In genomic region chr19:16536130-16536529, GRCh38 we compare ENCODE assay signal across 26 cellular contexts. TPM values are rescaled to one million over a fixed set of nuclear protein-coding genes. Genes with fewer than 3 reads are reported as not detected.
DNase-seq lines count a peak whose midpoint lies in the region; ATAC-seq, FAIRE-seq and TF ChIP-seq lines count a peak whose summit lies in the region.
"Had no signal": no experiment of that assay in that cellular context is flagged by ENCODE, and none has a peak within 500 bp of the region (broad histone marks: within the 10 kb centered on the region; RNA-seq: fewer than 3 reads in every experiment).

No MANE protein-coding gene starts in this region.

- H3K18ac ChIP-seq in neuronal stem cell (ENCODE audit: low read length) = no peak overlapping the region

- intact Hi-C loops in activated CD4-positive, alpha-beta T cell treated with anti-CD3 and anti-CD28 coated beads for 36 hours (cut with DNase I, micrococcal nuclease) = no loop called here

- no peak overlapping the region for H3K9ac ChIP-seq in astrocyte (ENCODE audit: low read length)
- peak overlapping the region; percentile 55 for H3K9ac ChIP-seq in neuronal stem cell (ENCODE audit: low read depth, low read length, poor library complexity)

- no peak overlapping the region for H4K91ac ChIP-seq in neuronal stem cell (ENCODE audit: low read depth, low read length, poor library complexity)

- peak overlapping the region; percentile 41 for H3K27ac Mint-ChIP-seq in astrocyte (ENCODE audit: unreplicated experiment)
- H3K27ac Mint-ChIP-seq in activated CD4-positive, alpha-beta T cell treated with anti-CD3 and anti-CD28 coated beads for 36 hours = no peak overlapping the region
- H3K27ac Mint-ChIP-seq: CD8-positive, alpha-beta memory T cell had no signal

- H3K4me3 ChIP-seq in astrocyte (ENCODE audit: insufficient read depth, low read depth, low read length) (no peak overlapping the region), neuronal stem cell (ENCODE audit: low read length in 2 of 2) (no peak overlapping the region)
- H3K4me3 ChIP-seq: BLaER1 treated with 17β-estradiol and CSF1 and Interleukin-3, amounts not matched to agents 10 nM and 100 nM had no signal

- H4K20me1 ChIP-seq in astrocyte (ENCODE audit: insufficient read depth, low read length) = peaks cover 79% of the 10 kb centered on the region

- peak overlapping the region; percentile 43 for H3K23ac ChIP-seq in neuronal stem cell (ENCODE audit: low read depth, low read length, poor library complexity)

- no peak overlapping the region for H3K27ac ChIP-seq in astrocyte (ENCODE audit: low read depth, low read length)
- H3K27ac ChIP-seq in neuronal stem cell (replicated peaks; ENCODE audit: low read length) = no peak overlapping the region
- H3K27ac ChIP-seq in caudate nucleus (ENCODE audit: low read depth, low read length) = no peak overlapping the region
- H3K27ac ChIP-seq: BLaER1 treated with 17β-estradiol and CSF1 and Interleukin-3, amounts not matched to agents 10 nM and 100 nM; HL-60 had no signal

- CTCF ChIA-PET in activated CD4-positive, alpha-beta T cell treated with anti-CD3 and anti-CD28 coated beads for 36 hours (lab: Charles Lee) = no interaction called here

- H2BK12ac ChIP-seq in neuronal stem cell (ENCODE audit: low read length) = no peak overlapping the region

- POLR2A ChIA-PET in activated CD4-positive, alpha-beta T cell treated with anti-CD3 and anti-CD28 coated beads for 36 hours (lab: Charles Lee) = no interaction called here

- no CpG with 5 or more reads among the region's 9 CpGs for WGBS in neuronal stem cell (ENCODE audit: extremely low coverage in 2 of 2, insufficient read length in 2 of 2, insufficient replicate concordance in 1 of 2), 2 donors

- H3K36me3 ChIP-seq in astrocyte (ENCODE audit: insufficient read depth, low read length) = peaks cover 13% of the 10 kb centered on the region
- peaks cover 53 to 95% of the 10 kb centered on the region in 2 donors for H3K36me3 ChIP-seq in neuronal stem cell (replicated peaks in 1 of 2; ENCODE audit: control insufficient read depth in 2 of 2, insufficient read depth in 2 of 2, low read length in 2 of 2)

- H3K4me1 Mint-ChIP-seq in astrocyte (ENCODE audit: low read depth, unreplicated experiment) = peaks cover 1% of the 10 kb centered on the region
- H3K4me1 Mint-ChIP-seq in activated CD4-positive, alpha-beta T cell treated with anti-CD3 and anti-CD28 coated beads for 36 hours = peaks cover 36% of the 10 kb centered on the region

- DNase-seq in AG08396 (ENCODE audit: low spot score) = peak; percentile 8
- DNase-seq in GM20000 (ENCODE audit: low spot score) = peak; percentile 32
- no peak for DNase-seq in astrocyte (ENCODE audit: low read depth)
- no peak for DNase-seq in neuronal stem cell (ENCODE audit: low spot score)
- no peak for DNase-seq in activated CD4-positive, alpha-beta T cell treated with anti-CD3 and anti-CD28 coated beads for 36 hours
- DNase-seq in caudate nucleus (lab: John Stamatoyannopoulos, UW) = no peak
- DNase-seq: ACHN; Calu3; CD8-positive, alpha-beta memory T cell; KBM-7; MM.1S; NCI-H1092; NCI-H1436; NCI-H1930; NCI-H226; NCI-H524; OCI-M1 had no signal

- H3K79me1 ChIP-seq in neuronal stem cell (ENCODE audit: low read depth, low read length) = peaks cover 29% of the 10 kb centered on the region

- H3K4me2 ChIP-seq in astrocyte (ENCODE audit: low read length) (no peak overlapping the region), neuronal stem cell (ENCODE audit: insufficient read depth, low read length, poor library complexity, severe bottlenecking) (no peak overlapping the region)
- H3K4me2 ChIP-seq: BLaER1 treated with 17β-estradiol and CSF1 and Interleukin-3, amounts not matched to agents 10 nM and 100 nM had no signal

- H3K27me3 ChIP-seq in astrocyte (ENCODE audit: insufficient read depth, low read length) (no peaks in the 10 kb centered on the region), neuronal stem cell (ENCODE audit: control insufficient read depth in 3 of 3, insufficient read depth in 3 of 3, low read depth in 1 of 3, low read length in 3 of 3) (no peaks in the 10 kb centered on the region)
- H3K27me3 ChIP-seq: BLaER1 treated with 17β-estradiol and CSF1 and Interleukin-3, amounts not matched to agents 10 nM and 100 nM had no signal

- ATAC-seq in GM21515 (IDR thresholded peaks at IDR 0.05; ENCODE audit: unreplicated experiment) (no peak), GM18519 (IDR thresholded peaks at IDR 0.05; ENCODE audit: low FRiP score, unreplicated experiment) (no peak)
- ATAC-seq in activated CD4-positive, alpha-beta T cell treated with anti-CD3 and anti-CD28 coated beads for 36 hours = no peak
- ATAC-seq: Right ventricle myocardium inferior had no signal

- H2BK15ac ChIP-seq in neuronal stem cell (ENCODE audit: low read length) = no peak overlapping the region

- no peak overlapping the region for H3K14ac ChIP-seq in neuronal stem cell (ENCODE audit: low read length)

- H3K4me1 ChIP-seq in astrocyte (ENCODE audit: insufficient read depth, low read length) (peaks cover 4% of the 10 kb centered on the region), neuronal stem cell (ENCODE audit: control insufficient read depth in 2 of 2, insufficient read depth in 1 of 2, low read depth in 1 of 2, low read length in 2 of 2) (no peaks in the 10 kb centered on the region)

- TF ChIP-seq CTCF in GM20000 (IDR thresholded peaks at IDR 0.05; ENCODE audit: extremely low read depth, missing control alignments) = no peak
- no peak for TF ChIP-seq CTCF in astrocyte (IDR thresholded peaks at IDR 0.05; ENCODE audit: insufficient read depth, low read depth, low read length)

- H3K9me3 ChIP-seq in astrocyte (ENCODE audit: insufficient read depth, low read depth, low read length) (no peaks in the 10 kb centered on the region), neuronal stem cell (replicated peaks in 1 of 2; ENCODE audit: control insufficient read depth in 2 of 2, insufficient read depth in 1 of 2, low read depth in 1 of 2, low read length in 2 of 2) (peaks cover 0 to 2% of the 10 kb centered on the region in 2 donors)
- H3K9me3 ChIP-seq: BLaER1 treated with 17β-estradiol and CSF1 and Interleukin-3, amounts not matched to agents 10 nM and 100 nM had no signal

- no peak overlapping the region for H2BK5ac ChIP-seq in neuronal stem cell (ENCODE audit: low read length)

- H4K8ac ChIP-seq in neuronal stem cell (ENCODE audit: low read depth, low read length) = no peak overlapping the region

- H2AFZ ChIP-seq in astrocyte (ENCODE audit: low read depth, low read length) (no peak overlapping the region), neuronal stem cell (ENCODE audit: low read length) (no peak overlapping the region)

- H3K4ac ChIP-seq in neuronal stem cell (ENCODE audit: low read length) = no peak overlapping the region

- no peak overlapping the region for H3K4me3 Mint-ChIP-seq in astrocyte (ENCODE audit: unreplicated experiment)
- no peak overlapping the region for H3K4me3 Mint-ChIP-seq in activated CD4-positive, alpha-beta T cell treated with anti-CD3 and anti-CD28 coated beads for 36 hours
- H3K4me3 Mint-ChIP-seq: CD8-positive, alpha-beta memory T cell had no signal

- no peak overlapping the region for H2AK5ac ChIP-seq in neuronal stem cell (ENCODE audit: low read depth, low read length)

- FAIRE-seq in astrocyte (lab: Jason Lieb, UNC) = no peak
- FAIRE-seq: G401.6, GM19239, H54 had no signal

- H2BK120ac ChIP-seq in neuronal stem cell (ENCODE audit: low read depth, low read length) = no peak overlapping the region

- no peaks in the 10 kb centered on the region for H3K27me3 Mint-ChIP-seq in astrocyte (ENCODE audit: low read depth, unreplicated experiment)
- no peaks in the 10 kb centered on the region for H3K27me3 Mint-ChIP-seq in activated CD4-positive, alpha-beta T cell treated with anti-CD3 and anti-CD28 coated beads for 36 hours
- H3K27me3 Mint-ChIP-seq: CD8-positive, alpha-beta memory T cell had no signal

- peaks cover 6% of the 10 kb centered on the region for H3K9me3 Mint-ChIP-seq in astrocyte (ENCODE audit: unreplicated experiment)
- no peaks in the 10 kb centered on the region for H3K9me3 Mint-ChIP-seq in activated CD4-positive, alpha-beta T cell treated with anti-CD3 and anti-CD28 coated beads for 36 hours (ENCODE audit: low read depth)
- H3K9me3 Mint-ChIP-seq: CD8-positive, alpha-beta memory T cell had no signal

- peaks cover 30% of the 10 kb centered on the region for H3K36me3 Mint-ChIP-seq in astrocyte (ENCODE audit: low read depth, unreplicated experiment)
- peaks cover 65% of the 10 kb centered on the region for H3K36me3 Mint-ChIP-seq in activated CD4-positive, alpha-beta T cell treated with anti-CD3 and anti-CD28 coated beads for 36 hours (ENCODE audit: low read depth)

- peaks cover 65% of the 10 kb centered on the region for H3K79me2 ChIP-seq in astrocyte (ENCODE audit: insufficient read depth, low read length)

RNA-seq across cellular contexts. Expression of gene CHERP, which starts 6.1 kb away (rescaled TPM):
- 41.5 and 45.3 TPM in 2 replicates for total RNA-seq in astrocyte
- 40.7 TPM for polyA plus RNA-seq in neuronal stem cell (2013, experiment 1 of 2)
- polyA plus RNA-seq in neuronal stem cell (2013, experiment 2 of 2) = 40.6 TPM
- 10 to 100 TPM; 57.9 to 64.8 TPM for total RNA-seq in activated CD4-positive, alpha-beta T cell treated with anti-CD3 and anti-CD28 coated beads for 36 hours

RNA-seq across cellular contexts. Expression of gene SLC35E1, which starts 36.1 kb away (rescaled TPM):
- total RNA-seq in astrocyte = 63.1 and 66.2 TPM in 2 replicates
- polyA plus RNA-seq in neuronal stem cell (2013, experiment 1 of 2) = 23.9 TPM
- 24.3 TPM for polyA plus RNA-seq in neuronal stem cell (2013, experiment 2 of 2)
- total RNA-seq in activated CD4-positive, alpha-beta T cell treated with anti-CD3 and anti-CD28 coated beads for 36 hours = 10 to 100 TPM; 51.5 to 72.1 TPM

RNA-seq across cellular contexts. Expression of gene C19orf44, which starts 39.9 kb away (rescaled TPM):
- 4.4 and 5.0 TPM in 2 replicates for total RNA-seq in astrocyte
- polyA plus RNA-seq in neuronal stem cell (2013, experiment 1 of 2) = 4.7 TPM
- 4.7 TPM for polyA plus RNA-seq in neuronal stem cell (2013, experiment 2 of 2)
- 1 to 10 TPM; 2.9 to 4.0 TPM for total RNA-seq in activated CD4-positive, alpha-beta T cell treated with anti-CD3 and anti-CD28 coated beads for 36 hours

RNA-seq across cellular contexts. Expression of gene CALR3, which starts 40.2 kb away (rescaled TPM):
- not detected in 2 replicates for total RNA-seq in astrocyte
- polyA plus RNA-seq in neuronal stem cell (2013, experiment 1 of 2) = 0.07 TPM
- 0.07 TPM for polyA plus RNA-seq in neuronal stem cell (2013, experiment 2 of 2)
- total RNA-seq in activated CD4-positive, alpha-beta T cell treated with anti-CD3 and anti-CD28 coated beads for 36 hours = not detected
- total RNA-seq: Calu3; CD8-positive, alpha-beta memory T cell; Daoy; Right ventricle myocardium inferior had no signal
- polyA plus RNA-seq: CD8-positive, alpha-beta memory T cell had no signal

Comparison
In these comparisons a context has a peak if more than half of its experiments do, and no peak if none do; other contexts are left out.
1. DNase-seq: peak in AG08396 (single experiment) and GM20000 (single experiment); none in astrocyte (single experiment), neuronal stem cell (single experiment), activated CD4-positive, alpha-beta T cell treated with anti-CD3 and anti-CD28 coated beads for 36 hours (single experiment) and caudate nucleus (0 of 61).